16 cellular contexts compared by ENCODE assay signal in genomic region chr6:4940416-4940815, GRCh38.
DNase-seq lines count a peak whose midpoint lies in the region; ATAC-seq and TF ChIP-seq lines count a peak whose summit lies in the region.
"Had no signal": no experiment of that assay in that cellular context is flagged by ENCODE, and none has a peak within 500 bp of the region (broad histone marks: within the 10 kb centered on the region; RNA-seq: fewer than 3 reads in every experiment).

No MANE protein-coding gene starts in this region.

- H3K4me3 ChIP-seq in RWPE2 (ENCODE audit: severe bottlenecking), result no peak overlapping the region
- H3K4me3 ChIP-seq: BLaER1 had no signal

- H3K27me3 ChIP-seq in RWPE2 (ENCODE audit: insufficient read depth, poor library complexity, severe bottlenecking), result no peaks in the 10 kb centered on the region
- H3K27me3 ChIP-seq: BLaER1 had no signal

- H3K27ac ChIP-seq in RWPE2 (ENCODE audit: poor library complexity, severe bottlenecking), result peak overlapping the region; percentile 46
- H3K27ac ChIP-seq: 22Rv1, BLaER1 had no signal

- in situ Hi-C loops in G401 (cut with HindIII; ENCODE audit: low sequenced_read_pairs), result no loop called here

- H3K9me3 ChIP-seq in RWPE2 (ENCODE audit: severe bottlenecking), result no peaks in the 10 kb centered on the region
- H3K9me3 ChIP-seq: BLaER1 had no signal

- H3K36me3 ChIP-seq in RWPE2 (ENCODE audit: low read depth), result peaks cover 12% of the 10 kb centered on the region

- no peak for TF ChIP-seq CTCF in RWPE2 (IDR thresholded peaks at IDR 0.05; ENCODE audit: poor library complexity, severe bottlenecking)

- peak; percentile 40 for DNase-seq in DMS 273 (lab: John Stamatoyannopoulos, UW; ENCODE audit: unreplicated experiment)
- DNase-seq in DMS 273 treated with DMSO at 0.1 percent for 48 hours (lab: John Stamatoyannopoulos, UW), result no peak
- DNase-seq in RWPE2 (ENCODE audit: low spot score), result no peak
- DNase-seq in glomerular visceral epithelial cell (ENCODE audit: extremely low spot score), result peak; percentile 30
- DNase-seq in NCI-H1105 (lab: John Stamatoyannopoulos, UW), result no peak
- no peak for DNase-seq in G401 (ENCODE audit: low spot score)
- DNase-seq in HK-2 (ENCODE audit: unreplicated experiment), result no peak
- DNase-seq: DMS153, NCI-H1092 treated with DMSO at 0.1 percent for 48 hours, NCI-H187, NCI-H446, NCI-H774 had no signal

- peaks cover 21% of the 10 kb centered on the region for H3K4me1 ChIP-seq in RWPE2 (ENCODE audit: insufficient read depth, poor library complexity, severe bottlenecking)

- ATAC-seq in RWPE2 (ENCODE audit: low read depth), result no peak
- no peak for ATAC-seq in GM21360 (IDR thresholded peaks at IDR 0.05; ENCODE audit: unreplicated experiment)
- ATAC-seq: HCT116 had no signal

Comparison
In these comparisons a context has a peak if more than half of its experiments do, and no peak if none do; other contexts are left out.
1. DNase-seq: peak in DMS 273 (single experiment) and glomerular visceral epithelial cell (single experiment); none in DMS 273 treated with DMSO at 0.1 percent for 48 hours (single experiment), RWPE2 (single experiment), NCI-H1105 (single experiment), G401 (single experiment) and HK-2 (single experiment).